In genomic region chr5:55096860-55097259, GRCh38 we compare ENCODE assay signal across 16 cellular contexts. TPM values are rescaled to one million over a fixed set of nuclear protein-coding genes. Genes with fewer than 3 reads are reported as not detected.
DNase-seq lines count a peak whose midpoint lies in the region; ATAC-seq and TF ChIP-seq lines count a peak whose summit lies in the region.
"Had no signal": no experiment of that assay in that cellular context is flagged by ENCODE, and none has a peak within 500 bp of the region (broad histone marks: within the 10 kb centered on the region; RNA-seq: fewer than 3 reads in every experiment).

No MANE protein-coding gene starts in this region.

- peak overlapping the region; percentile 89 for H3K27ac Mint-ChIP-seq in activated CD8-positive, alpha-beta T cell treated with anti-CD3 and anti-CD28 coated beads for 36 hours
- H3K27ac Mint-ChIP-seq in natural killer cell treated with Interleukin-12 subunit alpha and Interleukin-12 subunit beta and Interleukin-15 and Interleukin-18, amount 100 ng/mL, for 72 hours = peak overlapping the region; percentile 81 to 99

- POLR2A ChIA-PET in activated CD8-positive, alpha-beta T cell treated with anti-CD3 and anti-CD28 coated beads for 36 hours (lab: Charles Lee) = no interaction called here

- H3K27ac ChIP-seq in GM23248 (no peak overlapping the region), caudate nucleus (ENCODE audit: low read depth, low read length) (no peak overlapping the region)

- CTCF ChIA-PET in activated CD8-positive, alpha-beta T cell treated with anti-CD3 and anti-CD28 coated beads for 36 hours (lab: Charles Lee) = interaction anchor here (1.1 to 1.8 kb wide), 3 partner anchors 33 to 190 kb away, joined by 3 to 5 read pairs (median 3); no protein-coding TSS in a partner anchor

- H3K4me3 Mint-ChIP-seq in activated CD8-positive, alpha-beta T cell treated with anti-CD3 and anti-CD28 coated beads for 36 hours = no peak overlapping the region
- H3K4me3 Mint-ChIP-seq in natural killer cell treated with Interleukin-12 subunit alpha and Interleukin-12 subunit beta and Interleukin-15 and Interleukin-18, amount 100 ng/mL, for 72 hours = peak overlapping the region; percentile 91

- H2AFZ ChIP-seq in GM23248 = no peak overlapping the region

- H3F3A ChIP-seq in GM23248 (ENCODE audit: insufficient read depth) = no peaks in the 10 kb centered on the region

- H3K9me2 ChIP-seq in GM23248 (ENCODE audit: insufficient read depth) = no peaks in the 10 kb centered on the region

- peaks cover 84% of the 10 kb centered on the region for H3K4me1 Mint-ChIP-seq in activated CD8-positive, alpha-beta T cell treated with anti-CD3 and anti-CD28 coated beads for 36 hours (ENCODE audit: low read depth)
- peaks cover 80 to 85% of the 10 kb centered on the region in 2 donors for H3K4me1 Mint-ChIP-seq in natural killer cell treated with Interleukin-12 subunit alpha and Interleukin-12 subunit beta and Interleukin-15 and Interleukin-18, amount 100 ng/mL, for 72 hours (ENCODE audit: low read depth in 2 of 2)

- H3K9me3 Mint-ChIP-seq in activated CD8-positive, alpha-beta T cell treated with anti-CD3 and anti-CD28 coated beads for 36 hours = peaks cover 37% of the 10 kb centered on the region
- H3K9me3 Mint-ChIP-seq in natural killer cell treated with Interleukin-12 subunit alpha and Interleukin-12 subunit beta and Interleukin-15 and Interleukin-18, amount 100 ng/mL, for 72 hours = peaks cover 15% of the 10 kb centered on the region

- in situ Hi-C loops in GM23248 (cut with MboI) = no loop called here

- ATAC-seq in activated CD8-positive, alpha-beta T cell treated with anti-CD3 and anti-CD28 coated beads for 36 hours = peak; percentile 15
- no peak for ATAC-seq in natural killer cell treated with Interleukin-12 subunit alpha and Interleukin-12 subunit beta and Interleukin-15 and Interleukin-18, amount 100 ng/mL, for 72 hours
- ATAC-seq in GM19395 (IDR thresholded peaks at IDR 0.05; ENCODE audit: unreplicated experiment) = no peak
- ATAC-seq: SK-N-SH treated with all-trans-retinoic acid at 6 μM for 48 hours had no signal

- peaks cover 38% of the 10 kb centered on the region for H3K36me3 Mint-ChIP-seq in activated CD8-positive, alpha-beta T cell treated with anti-CD3 and anti-CD28 coated beads for 36 hours (ENCODE audit: low read depth)
- H3K36me3 Mint-ChIP-seq in natural killer cell treated with Interleukin-12 subunit alpha and Interleukin-12 subunit beta and Interleukin-15 and Interleukin-18, amount 100 ng/mL, for 72 hours = peaks cover 34% of the 10 kb centered on the region

- no peaks in the 10 kb centered on the region for H3K9me3 ChIP-seq in GM23248 (ENCODE audit: low read depth)

- DNase-seq in activated T-cell treated with anti-CD3 and anti-CD28 coated beads, Interleukin-2, amount 50 U/mL, for 1 hour = peak; percentile 41
- no peak for DNase-seq in activated T-cell treated with anti-CD3 and anti-CD28 coated beads, Interleukin-2, amount 50 U/mL, for 48 hours
- DNase-seq in NCI-H187 treated with DMSO at 0.1 percent for 48 hours (lab: John Stamatoyannopoulos, UW) (peak; percentile 83), GM23248 (no peak), caudate nucleus (lab: John Stamatoyannopoulos, UW) (no peak)
- peak; percentile 34 for DNase-seq in activated CD8-positive, alpha-beta T cell treated with anti-CD3 and anti-CD28 coated beads for 36 hours
- no peak for DNase-seq in natural killer cell treated with Interleukin-12 subunit alpha and Interleukin-12 subunit beta and Interleukin-15 and Interleukin-18, amount 100 ng/mL, for 72 hours (ENCODE audit: low spot score)
- DNase-seq: aorta; HCEC 1CT; NCI-H2081; stimulated activated CD4-positive, alpha-beta T cell treated with anti-CD3 and anti-CD28 coated beads, Interleukin-12 subunit alpha, Interleukin-12 subunit beta, amount 100 ng/mL, for 4 hours had no signal

- WGBS in GM23248 (ENCODE audit: low coverage in 1 of 2, low lambda C conversion rate in 2 of 2, missing lambda C conversion rate in 2 of 2), 2 experiments = 65 to 66% methylated on average over 6 of the region's 6 CpGs

- no peaks in the 10 kb centered on the region for H3K79me2 ChIP-seq in GM23248 (ENCODE audit: insufficient read depth)

- H3K36me3 ChIP-seq in GM23248 (ENCODE audit: low read depth) = no peaks in the 10 kb centered on the region

- no peaks in the 10 kb centered on the region for H3K27me3 ChIP-seq in GM23248 (replicated peaks; ENCODE audit: insufficient read depth)

- H3K9ac ChIP-seq in GM23248 = no peak overlapping the region

- intact Hi-C loops in activated CD8-positive, alpha-beta T cell treated with anti-CD3 and anti-CD28 coated beads for 36 hours (cut with micrococcal nuclease) = no loop called here

- H3K27me3 Mint-ChIP-seq in activated CD8-positive, alpha-beta T cell treated with anti-CD3 and anti-CD28 coated beads for 36 hours = no peaks in the 10 kb centered on the region
- H3K27me3 Mint-ChIP-seq in natural killer cell treated with Interleukin-12 subunit alpha and Interleukin-12 subunit beta and Interleukin-15 and Interleukin-18, amount 100 ng/mL, for 72 hours = no peaks in the 10 kb centered on the region

- H3K4me1 ChIP-seq in GM23248 (ENCODE audit: insufficient read depth) = no peaks in the 10 kb centered on the region

- H4K20me1 ChIP-seq in GM23248 (ENCODE audit: insufficient read depth) = no peaks in the 10 kb centered on the region

- TF ChIP-seq CTCF in activated CD8-positive, alpha-beta T cell treated with anti-CD3 and anti-CD28 coated beads for 36 hours (IDR thresholded peaks at IDR 0.05) = no peak

- H3K4me2 ChIP-seq in GM23248 (ENCODE audit: unreplicated experiment) = no peak overlapping the region

- H3K4me3 ChIP-seq in GM23248 = no peak overlapping the region

RNA-seq across cellular contexts. Expression of gene GZMA, which starts 5.6 kb away (rescaled TPM):
- 10 to 100 TPM; 17.8 to 18.2 TPM for total RNA-seq in activated CD8-positive, alpha-beta T cell treated with anti-CD3 and anti-CD28 coated beads for 36 hours
- total RNA-seq in natural killer cell treated with Interleukin-12 subunit alpha and Interleukin-12 subunit beta and Interleukin-15 and Interleukin-18, amount 100 ng/mL, for 72 hours = 1,000 to 10,000 TPM in 1 of 2 donors, 100 to 1,000 TPM in 1; 522 to 1,702 TPM
- not detected in 2 replicates for total RNA-seq in GM23248 (2014; rRNA removed; shearing (Covaris generic))
- polyA plus RNA-seq in GM23248 (2016; fragmentation: Nextera tagmentation; extraction: Ambion mirVana) = not detected in 2 replicates
- total RNA-seq: LHCN-M2, osteocyte had no signal
- polyA plus RNA-seq: AG04450 had no signal

Comparison
In these comparisons a context has a peak if more than half of its experiments do, and no peak if none do; other contexts are left out.
1. DNase-seq: peak in activated T-cell treated with anti-CD3 and anti-CD28 coated beads, Interleukin-2, amount 50 U/mL, for 1 hour (single experiment), NCI-H187 treated with DMSO at 0.1 percent for 48 hours (single experiment) and activated CD8-positive, alpha-beta T cell treated with anti-CD3 and anti-CD28 coated beads for 36 hours (single experiment); none in activated T-cell treated with anti-CD3 and anti-CD28 coated beads, Interleukin-2, amount 50 U/mL, for 48 hours (0 of 2), natural killer cell treated with Interleukin-12 subunit alpha and Interleukin-12 subunit beta and Interleukin-15 and Interleukin-18, amount 100 ng/mL, for 72 hours (single experiment), GM23248 (single experiment) and caudate nucleus (0 of 61).
2. RNA of gene GZMA, which starts 5.6 kb away (total RNA-seq): 522 to 1,702 TPM in natural killer cell treated with Interleukin-12 subunit alpha and Interleukin-12 subunit beta and Interleukin-15 and Interleukin-18, amount 100 ng/mL, for 72 hours; 17.8 to 18.2 TPM in activated CD8-positive, alpha-beta T cell treated with anti-CD3 and anti-CD28 coated beads for 36 hours and not detected in GM23248; every median in the first group is over 10 times any median in the second.